Comparison of ENCODE assay signal across 8 cellular contexts in the genomic region with DNA sequence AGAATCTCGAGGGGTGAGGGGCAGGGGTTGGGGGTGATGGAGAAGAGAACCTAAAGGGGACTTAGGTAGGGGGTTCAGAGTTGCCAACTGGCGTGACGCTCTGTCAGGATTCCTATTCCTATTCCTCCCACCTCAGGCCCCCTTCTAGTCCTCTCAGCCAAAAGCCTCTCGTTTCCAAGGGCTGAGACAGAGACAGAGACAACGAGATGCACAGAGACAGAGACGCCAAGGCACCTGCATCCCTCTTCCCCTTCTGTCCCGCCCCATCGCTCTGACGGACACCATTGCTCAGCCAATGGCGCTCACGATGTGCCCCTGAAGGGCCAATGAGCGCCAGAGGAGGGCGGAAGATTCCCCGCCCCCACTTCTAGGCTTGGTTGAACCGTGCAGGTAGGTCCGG.
A peak's percentile ranks its signal among the peaks of the same experiment; 100 is the strongest.
DNase-seq lines count a peak whose midpoint lies in the region; ATAC-seq, FAIRE-seq and TF ChIP-seq lines count a peak whose summit lies in the region.
"Not testable (repeated sequence)": the region's sequence is repeated elsewhere in the genome, so short reads cannot be mapped to it uniquely, and the experiment has no call there.

No MANE protein-coding gene starts in this region.

- not testable (repeated sequence) for H3K9me3 ChIP-seq in SK-N-SH

- WGBS in SK-N-SH (ENCODE audit: low lambda C conversion rate): 3% methylated on average over 13 of the region's 16 CpGs

- not testable (repeated sequence) for H3K9me3 Mint-ChIP-seq in CD14-positive monocyte, nephron progenitor cell

- H2AFZ ChIP-seq in SK-N-SH (ENCODE audit: low read depth): not testable (repeated sequence)

- ATAC-seq in GM19467 (IDR thresholded peaks at IDR 0.05; ENCODE audit: unreplicated experiment) (peak; percentile 97), HG03139 (IDR thresholded peaks at IDR 0.05; ENCODE audit: unreplicated experiment) (peak; percentile 98)

- not testable (repeated sequence) for H3K79me2 ChIP-seq in SK-N-SH (ENCODE audit: insufficient read depth)

- H3K9me2 ChIP-seq in SK-N-SH: not testable (repeated sequence)

- H3K27ac ChIP-seq in SK-N-SH (ENCODE audit: low read depth in 2 of 2, low read length in 1 of 2): not testable (repeated sequence)

- not testable (repeated sequence) for H3K27me3 ChIP-seq in SK-N-SH (ENCODE audit: insufficient read depth)

- H3K4me1 Mint-ChIP-seq in CD14-positive monocyte, nephron progenitor cell: not testable (repeated sequence)

- not testable (repeated sequence) for TF ChIP-seq CTCF in CD14-positive monocyte (IDR thresholded peaks at IDR 0.05); SK-N-SH (IDR thresholded peaks at IDR 0.05); nephron progenitor cell (IDR thresholded peaks at IDR 0.05)

- not testable (repeated sequence) for FAIRE-seq in frontal cortex (lab: Jason Lieb, UNC)

- H3K4me1 ChIP-seq in SK-N-SH (ENCODE audit: control insufficient read depth in 1 of 2, insufficient read depth in 2 of 2, low read depth in 1 of 2, low read length in 1 of 2): not testable (repeated sequence)

- H3K4me3 Mint-ChIP-seq in CD14-positive monocyte: peak overlapping the region; percentile 71 to 83
- H3K4me3 Mint-ChIP-seq in nephron progenitor cell: peak overlapping the region; percentile 74

- TF ChIP-seq EP300 in SK-N-SH (IDR thresholded peaks at IDR 0.05; ENCODE audit: borderline replicate concordance in 1 of 2, low read depth in 1 of 2, low read length in 1 of 2): not testable (repeated sequence)

- H3K9ac ChIP-seq in SK-N-SH: not testable (repeated sequence)

- not testable (repeated sequence) for H3K36me3 Mint-ChIP-seq in CD14-positive monocyte; nephron progenitor cell (ENCODE audit: low read depth)

- not testable (repeated sequence) for H3K27me3 Mint-ChIP-seq in CD14-positive monocyte (ENCODE audit: low read depth in 3 of 3); nephron progenitor cell (ENCODE audit: low read depth, poor library complexity)

- H4K20me1 ChIP-seq in SK-N-SH (ENCODE audit: insufficient read depth): not testable (repeated sequence)

- TF ChIP-seq RAD21 in SK-N-SH (IDR thresholded peaks at IDR 0.05; ENCODE audit: low read length): not testable (repeated sequence)

- not testable (repeated sequence) for H3F3A ChIP-seq in SK-N-SH (replicated peaks; ENCODE audit: insufficient read depth)

- POLR2A ChIA-PET in SK-N-SH (lab: Yijun Ruan, JAX): not testable (repeated sequence)

- peak overlapping the region; percentile 48 to 54 for H3K4me3 ChIP-seq in SK-N-SH (ENCODE audit: low read depth in 2 of 2, low read length in 1 of 2)

- H3K4me2 ChIP-seq in SK-N-SH: peak overlapping the region; percentile 57; the same call in 1 of the 2 replicates

- not testable (repeated sequence) for H3K36me3 ChIP-seq in SK-N-SH (replicated peaks in 1 of 2; ENCODE audit: control insufficient read depth in 1 of 2, insufficient read depth in 2 of 2, low read length in 1 of 2)

- intact Hi-C loops in CD14-positive monocyte (cut with micrococcal nuclease): not testable (repeated sequence)

- CTCF ChIA-PET in SK-N-SH (lab: Yijun Ruan, JAX): not testable (repeated sequence)

- DNase-seq in CD14-positive monocyte (ENCODE audit: low spot score) (peak; percentile 74), SK-N-SH (peak; percentile 56), frontal cortex (ENCODE audit: low spot score in 2 of 2) (peak; percentile 44 to 58), nephron progenitor cell (peak; percentile 63)
- DNase-seq in activated naive CD4-positive, alpha-beta T cell treated with Interleukin-2 at 50 U/mL for 16 hours: peak; percentile 90
- peak; percentile 41 for DNase-seq in stimulated activated CD8-positive, alpha-beta memory T cell treated with anti-CD3 and anti-CD28 coated beads, Interleukin-15, amount 100 ng/mL, for 24 hours (ENCODE audit: low read depth)

- peak overlapping the region in 1 of 7 donors; percentile 87 for H3K27ac Mint-ChIP-seq in CD14-positive monocyte
- not testable (repeated sequence) for H3K27ac Mint-ChIP-seq in nephron progenitor cell

TF ChIP-seq in SK-N-SH, 30 proteins besides CTCF, POLR2A, EP300 and RAD21:
- TF ChIP-seq, protein P1, sequence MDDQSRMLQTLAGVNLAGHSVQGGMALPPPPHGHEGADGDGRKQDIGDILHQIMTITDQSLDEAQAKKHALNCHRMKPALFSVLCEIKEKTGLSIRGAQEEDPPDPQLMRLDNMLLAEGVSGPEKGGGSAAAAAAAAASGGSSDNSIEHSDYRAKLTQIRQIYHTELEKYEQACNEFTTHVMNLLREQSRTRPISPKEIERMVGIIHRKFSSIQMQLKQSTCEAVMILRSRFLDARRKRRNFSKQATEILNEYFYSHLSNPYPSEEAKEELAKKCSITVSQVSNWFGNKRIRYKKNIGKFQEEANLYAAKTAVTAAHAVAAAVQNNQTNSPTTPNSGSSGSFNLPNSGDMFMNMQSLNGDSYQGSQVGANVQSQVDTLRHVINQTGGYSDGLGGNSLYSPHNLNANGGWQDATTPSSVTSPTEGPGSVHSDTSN (IDR thresholded peaks at IDR 0.05): peak; percentile 90
